Comparison of ENCODE assay signal across 17 cellular contexts in the genomic region with DNA sequence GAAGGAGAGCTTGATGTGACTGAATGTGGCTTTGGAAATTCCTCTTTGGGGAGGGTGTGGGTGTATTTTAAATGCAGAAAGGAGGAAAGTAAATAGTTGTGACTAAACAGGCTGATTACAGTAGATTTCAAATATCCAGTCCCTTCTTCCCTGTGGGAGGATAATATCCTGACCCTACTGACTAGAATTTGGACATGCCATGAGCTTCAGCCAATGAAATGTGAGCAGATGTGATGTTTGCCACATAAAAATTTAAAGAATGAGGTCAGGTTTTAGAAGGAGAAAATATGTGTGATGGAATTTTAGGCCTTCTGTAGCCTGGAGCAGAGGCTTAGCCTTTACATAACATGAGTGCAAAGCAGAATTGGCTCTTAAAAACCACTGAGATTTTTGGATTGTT.
DNase-seq lines count a peak whose midpoint lies in the region; ATAC-seq, FAIRE-seq and TF ChIP-seq lines count a peak whose summit lies in the region.
"Had no signal": no experiment of that assay in that cellular context is flagged by ENCODE, and none has a peak within 500 bp of the region (broad histone marks: within the 10 kb centered on the region; RNA-seq: fewer than 3 reads in every experiment).

No MANE protein-coding gene starts in this region.

- no peak for TF ChIP-seq CTCF in mammary epithelial cell (conservative IDR thresholded peaks at IDR 0.05 in 1 of 2, IDR thresholded peaks at IDR 0.05 in 1 of 2; ENCODE audit: extremely low read depth in 1 of 2, insufficient read depth in 1 of 2, low read depth in 1 of 2, low read length in 2 of 2)
- no peak for TF ChIP-seq CTCF in gastroesophageal sphincter (IDR thresholded peaks at IDR 0.05)

- dilution Hi-C loops in mammary epithelial cell (cut with HindIII; ENCODE audit: low sequenced_read_pairs) = no loop called here

- no peak overlapping the region for H3K9ac ChIP-seq in mammary epithelial cell (ENCODE audit: insufficient read depth, low read length)

- CTCF ChIA-PET in mammary epithelial cell (lab: Charles Lee; ENCODE audit: low non-redundant PET) = no interaction called here

- TF ChIP-seq POLR2A in gastroesophageal sphincter (IDR thresholded peaks at IDR 0.05) = no peak

- intact Hi-C loops in mammary epithelial cell (cut with micrococcal nuclease) = no loop called here

- BruUV-seq in mammary epithelial cell (replicated peaks; lab: Mats Ljungman, UMichigan) = no TSS peak

- TF ChIP-seq EP300 in gastroesophageal sphincter (IDR thresholded peaks at IDR 0.05) = no peak

- H3K4me1 ChIP-seq in mammary epithelial cell (ENCODE audit: insufficient read depth, low read length) = no peaks in the 10 kb centered on the region
- no peaks in the 10 kb centered on the region for H3K4me1 ChIP-seq in gastroesophageal sphincter
- H3K4me1 ChIP-seq: thyroid gland had no signal

- H3K9me3 ChIP-seq in mammary epithelial cell (replicated peaks; ENCODE audit: insufficient read depth, low read length) (no peaks in the 10 kb centered on the region), gastroesophageal sphincter (no peaks in the 10 kb centered on the region)
- H3K9me3 ChIP-seq: thyroid gland had no signal

- no peaks in the 10 kb centered on the region for H3K79me2 ChIP-seq in mammary epithelial cell (ENCODE audit: insufficient read depth, low read length)

- H3K27ac ChIP-seq in mammary epithelial cell (ENCODE audit: insufficient read depth, low read depth, low read length) = no peak overlapping the region
- H3K27ac ChIP-seq in gastroesophageal sphincter = peak overlapping the region in 1 of 4 donors; percentile 1
- H3K27ac ChIP-seq: thyroid gland had no signal

- DNase-seq in T47D (ENCODE audit: low read depth in 1 of 2, low spot score in 1 of 2) (peak; percentile 18 to 91), mammary epithelial cell (no peak), astrocyte of the hippocampus (ENCODE audit: low read depth, low spot score) (peak; percentile 79), hepatic stellate cell (ENCODE audit: low spot score) (peak; percentile 47), urothelium cell line (ENCODE audit: low spot score) (peak; percentile 18)
- DNase-seq in activated CD4-positive, CD25-positive, alpha-beta regulatory T cell (lab: John Stamatoyannopoulos, UW) = no peak
- DNase-seq: 8988T; activated CD4-positive, alpha-beta T cell treated with anti-CD3 and anti-CD28 coated beads for 4 hours; activated T-cell treated with anti-CD3 and anti-CD28 coated beads, Interleukin-2, amount 50 U/mL, for 24 hours; effector CD4-positive, alpha-beta T cell; hypothalamus; NCI-H2081; SW 1271; thyroid gland had no signal

- ATAC-seq in GM19395 (IDR thresholded peaks at IDR 0.05; ENCODE audit: unreplicated experiment) (no peak), gastroesophageal sphincter (no peak)

- H3K4me3 ChIP-seq in mammary epithelial cell (replicated peaks in 1 of 3; ENCODE audit: insufficient read depth in 1 of 3, low read depth in 2 of 3, low read length in 3 of 3) = no peak overlapping the region
- no peak overlapping the region for H3K4me3 ChIP-seq in gastroesophageal sphincter
- H3K4me3 ChIP-seq: lung, thyroid gland had no signal

- H3K4me2 ChIP-seq in mammary epithelial cell (ENCODE audit: insufficient read depth, low read depth, low read length) = no peak overlapping the region

- H2AFZ ChIP-seq in mammary epithelial cell (ENCODE audit: low read depth, low read length) = no peak overlapping the region

- FAIRE-seq in urothelium cell line (lab: Jason Lieb, UNC) = no peak

- in situ Hi-C loops in T47D (cut with HindIII; ENCODE audit: low pct_unique_long_range_greater_than_20kb, low sequenced_read_pairs) (no loop called here), mammary epithelial cell (cut with MboI; ENCODE audit: low sequenced_read_pairs in 2 of 2) (no loop called here)

- H3K36me3 ChIP-seq in mammary epithelial cell (ENCODE audit: insufficient read depth, low read length) = no peaks in the 10 kb centered on the region
- H3K36me3 ChIP-seq in gastroesophageal sphincter = no peaks in the 10 kb centered on the region
- H3K36me3 ChIP-seq: thyroid gland had no signal

- H3K27me3 ChIP-seq in mammary epithelial cell (ENCODE audit: insufficient read depth, low read length) (no peaks in the 10 kb centered on the region), gastroesophageal sphincter (no peaks in the 10 kb centered on the region)
- H3K27me3 ChIP-seq: thyroid gland had no signal

- H4K20me1 ChIP-seq in mammary epithelial cell (ENCODE audit: insufficient read depth, low read length) = no peaks in the 10 kb centered on the region

Comparison
In these comparisons a context has a peak if more than half of its experiments do, and no peak if none do; other contexts are left out.
1. DNase-seq: peak in T47D (2 of 2), astrocyte of the hippocampus (single experiment), hepatic stellate cell (single experiment) and urothelium cell line (single experiment); none in mammary epithelial cell (single experiment) and activated CD4-positive, CD25-positive, alpha-beta regulatory T cell (0 of 4).